ENCODE assay signal across 22 cellular contexts in the genomic region with DNA sequence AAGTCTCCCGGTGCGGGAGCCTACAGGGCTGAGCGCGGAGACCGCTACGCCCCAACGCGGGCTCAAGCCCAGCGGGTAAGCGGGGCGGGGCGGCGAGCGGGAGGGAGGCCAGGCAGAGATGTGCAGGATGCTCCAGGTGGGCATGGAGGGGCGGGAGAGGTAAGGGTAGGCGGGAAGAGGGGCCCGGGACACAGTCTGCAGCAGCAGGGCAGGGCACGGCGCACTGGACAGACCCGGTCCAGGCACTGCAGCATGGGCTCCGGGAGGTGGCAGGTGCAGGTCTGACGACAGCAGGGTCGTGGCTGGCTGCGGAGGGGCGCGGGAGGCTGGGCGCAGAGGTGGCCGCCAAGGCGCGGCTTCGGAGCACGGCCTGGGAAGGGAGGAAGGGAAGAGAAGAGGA.
"Had no signal": no experiment of that assay in that cellular context is flagged by ENCODE, and none has a peak within 500 bp of the region (broad histone marks: within the 10 kb centered on the region; RNA-seq: fewer than 3 reads in every experiment).

No MANE protein-coding gene starts in this region.

- H3K4me3 ChIP-seq: lung, pancreas, smooth muscle cell, tibial artery, vagina had no signal

- DNase-seq: dorsolateral prefrontal cortex; effector CD4-positive, alpha-beta T cell; hypothalamus; immature natural killer cell; islet precursor cell; kidney glomerular epithelial cell; left colon; natural killer cell; stimulated activated CD4-positive, alpha-beta T cell treated with anti-CD3 and anti-CD28 coated beads, Interleukin-12 subunit alpha, Interleukin-12 subunit beta, amount 100 ng/mL, for 4 hours; stimulated activated CD4-positive, alpha-beta T cell treated with anti-CD3 and anti-CD28 coated beads, Interleukin-1b, Interleukin-23, amount 100 ng/mL, for 48 hours; stimulated activated CD4-positive, alpha-beta T cell treated with anti-CD3 and anti-CD28 coated beads, Interleukin-4, amount 100 ng/mL, for 1 hour; stimulated activated CD8-positive, alpha-beta memory T cell treated with anti-CD3 and anti-CD28 coated beads, Interleukin-4, amount 100 ng/mL, for 48 hours; stimulated activated naive CD8-positive, alpha-beta T cell treated with anti-CD3 and anti-CD28 coated beads, Interleukin-15, Interleukin-2, amounts not matched to agents 100 U/mL and 50 U/mL, for 24 hours; substantia nigra; testis; tibial artery had no signal

- H3K27me3 ChIP-seq: dorsolateral prefrontal cortex, neutrophil, pancreas, testis, tibial artery, vagina had no signal

- ATAC-seq: left colon; natural killer cell; pancreas; sciatic nerve; stimulated activated naive CD8-positive, alpha-beta T cell treated with anti-CD3 and anti-CD28 coated beads, Interleukin-15, Interleukin-2, amounts not matched to agents 100 U/mL and 50 U/mL, for 24 hours had no signal

- H3K36me3 ChIP-seq: neutrophil, pancreas, tibial artery, vagina had no signal

- H3K9me3 ChIP-seq: neutrophil, pancreas, testis, tibial artery, vagina had no signal

- H3K4me1 ChIP-seq: testis, tibial artery, vagina had no signal

- H3K27ac ChIP-seq: dorsolateral prefrontal cortex, neutrophil, pancreas, testis, tibial artery, vagina had no signal
